ENCODE assay signal across 12 cellular contexts in the genomic region with DNA sequence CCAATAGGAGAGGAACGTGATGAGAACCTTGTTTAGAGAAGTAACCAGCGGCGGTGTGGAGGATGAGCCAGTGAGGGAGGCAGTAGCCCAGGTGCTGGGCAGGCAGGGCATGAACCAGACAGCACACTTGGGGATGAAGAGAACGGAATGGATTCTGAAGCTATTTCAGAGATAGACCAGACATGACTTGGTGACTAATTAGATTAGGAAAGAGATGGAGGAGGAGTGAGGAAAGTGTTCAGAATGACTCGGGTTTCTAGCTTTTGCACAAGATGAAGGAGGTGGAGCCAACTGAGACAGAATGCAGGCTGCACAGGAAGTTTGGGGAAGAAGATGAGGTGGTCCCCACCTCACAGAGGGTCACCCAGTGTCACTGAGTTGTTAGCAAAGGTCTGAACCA. TPM values are rescaled to one million over a fixed set of nuclear protein-coding genes. Genes with fewer than 3 reads are reported as not detected.
DNase-seq lines count a peak whose midpoint lies in the region; ATAC-seq, FAIRE-seq and TF ChIP-seq lines count a peak whose summit lies in the region.
"Had no signal": no experiment of that assay in that cellular context is flagged by ENCODE, and none has a peak within 500 bp of the region (broad histone marks: within the 10 kb centered on the region; RNA-seq: fewer than 3 reads in every experiment).

No MANE protein-coding gene starts in this region.

- no peak overlapping the region for H2AFZ ChIP-seq in K562 (ENCODE audit: low read depth, low read length)
- no peak overlapping the region for H2AFZ ChIP-seq in PC-3 (ENCODE audit: low read length)

- H3K4me1 Mint-ChIP-seq in naive thymus-derived CD4-positive, alpha-beta T cell = peaks cover 13 to 47% (median 25%) of the 10 kb centered on the region in 7 donors
- peaks cover 46% of the 10 kb centered on the region for H3K4me1 Mint-ChIP-seq in CD8-positive, alpha-beta T cell (ENCODE audit: low read depth)

- peaks cover 0 to 3% (median 0%) of the 10 kb centered on the region in 5 donors for H3K36me3 Mint-ChIP-seq in naive thymus-derived CD4-positive, alpha-beta T cell
- peaks cover 28% of the 10 kb centered on the region for H3K36me3 Mint-ChIP-seq in CD8-positive, alpha-beta T cell
- H3K36me3 Mint-ChIP-seq: mesothelial cell of epicardium had no signal

- H3K27me3 ChIP-seq in BLaER1 (no peaks in the 10 kb centered on the region), K562 (ENCODE audit: control insufficient read depth in 2 of 2, insufficient read depth in 2 of 2, low read length in 2 of 2) (no peaks in the 10 kb centered on the region), PC-3 (ENCODE audit: low read length) (no peaks in the 10 kb centered on the region)
- no peaks in the 10 kb centered on the region for H3K27me3 ChIP-seq in naive thymus-derived CD4-positive, alpha-beta T cell (ENCODE audit: control insufficient read depth in 2 of 2, insufficient read depth in 2 of 2, low read length in 2 of 2)
- no peaks in the 10 kb centered on the region for H3K27me3 ChIP-seq in CD8-positive, alpha-beta T cell (ENCODE audit: insufficient read depth, low read length)

- H3K4me1 ChIP-seq in BLaER1 (peaks cover 47% of the 10 kb centered on the region), K562 (replicated peaks in 1 of 2; ENCODE audit: control insufficient read depth in 2 of 2, insufficient read depth in 2 of 2, low read length in 2 of 2) (peaks cover 0 to 16% of the 10 kb centered on the region in 2 experiments; a peak in 2 of 5 replicates), PC-3 (ENCODE audit: insufficient read depth, low read length) (peaks cover 8% of the 10 kb centered on the region)
- peaks cover 22 to 41% of the 10 kb centered on the region in 2 donors for H3K4me1 ChIP-seq in naive thymus-derived CD4-positive, alpha-beta T cell (ENCODE audit: control insufficient read depth in 2 of 2, insufficient read depth in 2 of 2, low read length in 2 of 2)
- H3K4me1 ChIP-seq in CD8-positive, alpha-beta T cell (ENCODE audit: insufficient read depth, low read length) = peaks cover 42% of the 10 kb centered on the region

- no peak for TF ChIP-seq POLR2A in K562 (conservative IDR thresholded peaks at IDR 0.05)

- H3K79me2 ChIP-seq in K562 (ENCODE audit: control insufficient read depth, insufficient read depth, low read length) (peaks cover 64% of the 10 kb centered on the region), PC-3 (ENCODE audit: low read length) (peaks cover 91% of the 10 kb centered on the region)

- no peak for FAIRE-seq in K562 (lab: Jason Lieb, UNC)
- no peak for FAIRE-seq in urothelium cell line (lab: Jason Lieb, UNC)

- DNase-seq in MV-4-11 (lab: John Stamatoyannopoulos, UW) (peak; percentile 68), K562 (ENCODE audit: extremely low read depth in 1 of 4, low spot score in 3 of 4) (no peak), urothelium cell line (ENCODE audit: low spot score) (no peak), PC-3 (no peak)
- DNase-seq in naive thymus-derived CD4-positive, alpha-beta T cell = no peak
- no peak for DNase-seq in CD8-positive, alpha-beta T cell
- DNase-seq: activated gamma-delta T cell treated with Interleukin-2 at 50 U/mL for 16 hours, cortex of kidney, NCI-H2171 treated with DMSO at 0.1 percent for 48 hours had no signal

- no TSS peak for BruUV-seq in K562 (replicated peaks; lab: Mats Ljungman, UMichigan)
- no TSS peak for BruUV-seq in PC-3 (replicated peaks; lab: Mats Ljungman, UMichigan)

- H3K9me3 Mint-ChIP-seq in naive thymus-derived CD4-positive, alpha-beta T cell = no peaks in the 10 kb centered on the region
- H3K9me3 Mint-ChIP-seq in CD8-positive, alpha-beta T cell = no peaks in the 10 kb centered on the region
- H3K9me3 Mint-ChIP-seq: mesothelial cell of epicardium had no signal

- TF ChIP-seq CTCF in K562 (IDR thresholded peaks at IDR 0.05 in 2 of 3, conservative IDR thresholded peaks at IDR 0.05 in 1 of 3; ENCODE audit: insufficient read depth in 2 of 3, low read depth in 1 of 3, low read length in 3 of 3) (no peak), PC-3 (conservative IDR thresholded peaks at IDR 0.05; ENCODE audit: low read depth, low read length) (no peak)
- no peak for TF ChIP-seq CTCF in CD8-positive, alpha-beta T cell (IDR thresholded peaks at IDR 0.05)

- H3K27ac ChIP-seq in BLaER1 (no peak overlapping the region), K562 (ENCODE audit: extremely low read depth, low read depth, low read length) (no peak overlapping the region), PC-3 (ENCODE audit: low read length) (no peak overlapping the region)
- no peak overlapping the region for H3K27ac ChIP-seq in naive thymus-derived CD4-positive, alpha-beta T cell (ENCODE audit: low read depth, low read length)
- no peak overlapping the region for H3K27ac ChIP-seq in CD8-positive, alpha-beta T cell (ENCODE audit: low read depth, low read length)

- CTCF ChIA-PET in K562 (lab: Yijun Ruan, JAX; ENCODE audit: low intra/inter-chr PET ratio) = no interaction called here
- CTCF ChIA-PET in naive thymus-derived CD4-positive, alpha-beta T cell (lab: Charles Lee) = no interaction called here
- CTCF ChIA-PET in PC-3 (lab: Charles Lee) = no interaction called here
- CTCF ChIA-PET in CD8-positive, alpha-beta T cell (lab: Charles Lee) = interaction anchor here (1.1 kb wide), 1 partner anchor 10 kb away, joined by 3 read pairs; no protein-coding TSS in a partner anchor

- 34% methylated on average over 5 of the region's 5 CpGs for WGBS in K562 (ENCODE audit: insufficient coverage, low coverage, missing lambda C conversion rate)

- no peak for ATAC-seq in K562
- peak; percentile 17 for ATAC-seq in naive thymus-derived CD4-positive, alpha-beta T cell
- ATAC-seq in GM19452 (IDR thresholded peaks at IDR 0.05; ENCODE audit: unreplicated experiment) = no peak
- ATAC-seq in PC-3 = no peak
- no peak for ATAC-seq in CD8-positive, alpha-beta T cell

- no peaks in the 10 kb centered on the region for H3F3A ChIP-seq in PC-3 (ENCODE audit: low read length, unreplicated experiment)

- no peaks in the 10 kb centered on the region for H3K9me1 ChIP-seq in K562 (ENCODE audit: control insufficient read depth, insufficient read depth, low read length)

- no peaks in the 10 kb centered on the region for H3K9me3 ChIP-seq in BLaER1
- H3K9me3 ChIP-seq in K562 (replicated peaks; ENCODE audit: control insufficient read depth, insufficient read depth, low read depth, low read length) = no peaks in the 10 kb centered on the region
- no peaks in the 10 kb centered on the region for H3K9me3 ChIP-seq in naive thymus-derived CD4-positive, alpha-beta T cell (ENCODE audit: control insufficient read depth in 2 of 3, low read length in 3 of 3)
- H3K9me3 ChIP-seq in PC-3 (ENCODE audit: low read length) = no peaks in the 10 kb centered on the region
- H3K9me3 ChIP-seq in CD8-positive, alpha-beta T cell (ENCODE audit: low read length) = no peaks in the 10 kb centered on the region

- H3K4me2 ChIP-seq in BLaER1 (0 out of 2 replicates have a peak overlapping the region, but pooled peaks have one; percentile 6), K562 (ENCODE audit: insufficient read depth, low read length) (no peak overlapping the region), PC-3 (ENCODE audit: low read length) (no peak overlapping the region)

- intact Hi-C loops in K562 (cut with micrococcal nuclease) = no loop called here
- intact Hi-C loops in naive thymus-derived CD4-positive, alpha-beta T cell (cut with micrococcal nuclease) = no loop called here
- intact Hi-C loops in PC-3 (cut with micrococcal nuclease) = no loop called here
- intact Hi-C loops in CD8-positive, alpha-beta T cell (cut with DNase I, micrococcal nuclease) = no loop called here

- H3K27me3 Mint-ChIP-seq in naive thymus-derived CD4-positive, alpha-beta T cell = no peaks in the 10 kb centered on the region
- no peaks in the 10 kb centered on the region for H3K27me3 Mint-ChIP-seq in CD8-positive, alpha-beta T cell (ENCODE audit: low read depth)

- TF ChIP-seq RAD21 in K562 (CRISPR knock-in tag; conservative IDR thresholded peaks at IDR 0.05 in 1 of 2, IDR thresholded peaks at IDR 0.05 in 1 of 2) = no peak

- no peak overlapping the region for H3K27ac Mint-ChIP-seq in naive thymus-derived CD4-positive, alpha-beta T cell
- H3K27ac Mint-ChIP-seq in CD8-positive, alpha-beta T cell = no peak overlapping the region
- H3K27ac Mint-ChIP-seq: mesothelial cell of epicardium had no signal

- no peak overlapping the region for H3K9ac ChIP-seq in BLaER1
- H3K9ac ChIP-seq in K562 (ENCODE audit: insufficient read depth in 1 of 2, low read depth in 2 of 2, low read length in 2 of 2) = no peak overlapping the region
- no peak overlapping the region for H3K9ac ChIP-seq in PC-3 (ENCODE audit: low read length)

- POLR2A ChIA-PET in K562 (lab: Yijun Ruan, JAX) (interaction anchor here (0.6 to 5.7 kb wide), 6 partner anchors 12 to 481 kb away, joined by 3 to 47 read pairs (median 3); no protein-coding TSS in a partner anchor), PC-3 (lab: Charles Lee; ENCODE audit: unreplicated experiment) (interaction anchor here (0.6 kb wide), 1 partner anchor 1488 kb away, joined by 3 read pairs; no protein-coding TSS in a partner anchor)
- POLR2A ChIA-PET in naive thymus-derived CD4-positive, alpha-beta T cell (lab: Charles Lee) = no interaction called here
- POLR2A ChIA-PET in CD8-positive, alpha-beta T cell (lab: Charles Lee) = no interaction called here

- H4K20me1 ChIP-seq in BLaER1 (peaks cover 69% of the 10 kb centered on the region), K562 (replicated peaks; ENCODE audit: control insufficient read depth, insufficient read depth, low read length) (peaks cover 6% of the 10 kb centered on the region; the same call in 1 of the 2 replicates), PC-3 (ENCODE audit: low read length) (peaks cover 4% of the 10 kb centered on the region; the same call in 1 of the 2 replicates)

- in situ Hi-C loops in K562 (cut with MboI) = no loop called here

- H3K4me3 ChIP-seq in BLaER1 (no peak overlapping the region), K562 (no peak overlapping the region), PC-3 (ENCODE audit: low read length) (no peak overlapping the region)
- no peak overlapping the region for H3K4me3 ChIP-seq in naive thymus-derived CD4-positive, alpha-beta T cell (ENCODE audit: low read length)
- no peak overlapping the region for H3K4me3 ChIP-seq in CD8-positive, alpha-beta T cell (ENCODE audit: low read depth, low read length)

- H3K36me3 ChIP-seq in BLaER1 (peaks cover 41% of the 10 kb centered on the region), K562 (ENCODE audit: control insufficient read depth, insufficient read depth, low read length) (peaks cover 8% of the 10 kb centered on the region; the same call in 2 of the 3 replicates), PC-3 (ENCODE audit: low read depth, low read length) (no peaks in the 10 kb centered on the region)
- peaks cover 0 to 24% (median 4%) of the 10 kb centered on the region in 3 experiments for H3K36me3 ChIP-seq in naive thymus-derived CD4-positive, alpha-beta T cell (ENCODE audit: control insufficient read depth in 2 of 3, insufficient read depth in 3 of 3, low read length in 3 of 3)
- H3K36me3 ChIP-seq in CD8-positive, alpha-beta T cell (ENCODE audit: insufficient read depth, low read length) = peaks cover 4% of the 10 kb centered on the region

- no peaks in the 10 kb centered on the region for H3K9me2 ChIP-seq in PC-3 (replicated peaks; ENCODE audit: low read length)

- H3K4me3 Mint-ChIP-seq in naive thymus-derived CD4-positive, alpha-beta T cell = no peak overlapping the region
- H3K4me3 Mint-ChIP-seq in CD8-positive, alpha-beta T cell = no peak overlapping the region
- H3K4me3 Mint-ChIP-seq: mesothelial cell of epicardium had no signal

- no peak for TF ChIP-seq EP300 in K562 (IDR thresholded peaks at IDR 0.05; ENCODE audit: low read length)

RNA-seq across cellular contexts. Expression of a gene that starts 5.1 kb away (rescaled TPM):
- 15.8 and 31.8 TPM in 2 replicates for total RNA-seq in K562 (2011; cell fraction: chromatin; rRNA removed; ENCODE audit: low replicate concordance)
- total RNA-seq in K562 (2011; cell fraction: nucleolus; rRNA removed) = 33.0 and 33.2 TPM in 2 replicates
- total RNA-seq in K562 (2011; cell fraction: nucleoplasm; rRNA removed) = 32.8 and 35.6 TPM in 2 replicates
- total RNA-seq in K562 (2014; rRNA removed) (76.6 and 87.6 TPM in 2 replicates), K562 (2014; rRNA removed; fragmentation: Illumina TruSeq; extraction: Trizol) (39.4 and 46.0 TPM in 2 replicates), K562 (2015; rRNA removed; fragmentation: Illumina TruSeq; extraction: Trizol) (48.8 and 49.1 TPM in 2 replicates), K562 (2021) (61.0 and 61.9 TPM in 2 replicates), PC-3 (2014; rRNA removed) (88.4 and 91.6 TPM in 2 replicates)
- polyA plus RNA-seq in K562 (2011; rRNA removed) (73.7 and 104 TPM in 2 replicates), K562 (2014; fragmentation: Illumina TruSeq; extraction: Trizol) (95.5 and 97.8 TPM in 2 replicates), K562 (2014; fragmentation: Nextera tagmentation; extraction: Ambion mirVana) (10 to 100 TPM; 26.3 to 33.0 TPM), K562 (2014; rRNA removed) (78.2 and 82.5 TPM in 2 replicates)
- polyA plus RNA-seq in K562 (2011; cell fraction: cytosol; rRNA removed) = 124 and 143 TPM in 2 replicates
- polyA plus RNA-seq in K562 (2011; cell fraction: nucleus; rRNA removed) = 54.6 and 59.0 TPM in 2 replicates
- 51.6 and 78.2 TPM in 2 replicates for polyA plus RNA-seq in K562 (2012)
- polyA minus RNA-seq in K562 (2011; rRNA and poly(A)+ RNA removed) = 64.1 and 71.1 TPM in 2 replicates
- polyA minus RNA-seq in K562 (2011; cell fraction: cytosol; rRNA and poly(A)+ RNA removed) = 46.2 and 46.7 TPM in 2 replicates
- polyA minus RNA-seq in K562 (2011; cell fraction: nucleus; rRNA and poly(A)+ RNA removed) = 14.0 and 23.8 TPM in 2 replicates
- 10 to 100 TPM; 37.7 to 49.8 (median 40.8) TPM for total RNA-seq in naive thymus-derived CD4-positive, alpha-beta T cell
- polyA plus RNA-seq in naive thymus-derived CD4-positive, alpha-beta T cell = 10 to 100 TPM; 74.7 to 87.7 TPM
- 10 to 100 TPM; 35.8 to 36.6 TPM for total RNA-seq in CD8-positive, alpha-beta T cell

RNA-seq across cellular contexts. Expression of a gene that starts 22.1 kb away (rescaled TPM):
- total RNA-seq in K562 (2011; cell fraction: chromatin; rRNA removed; ENCODE audit: low replicate concordance) = not detected in 2 replicates
- not detected in 2 replicates for total RNA-seq in K562 (2011; cell fraction: nucleolus; rRNA removed)
- not detected in 2 replicates for total RNA-seq in K562 (2011; cell fraction: nucleoplasm; rRNA removed)
- total RNA-seq in K562 (2014; rRNA removed) (not detected in 2 replicates), K562 (2014; rRNA removed; fragmentation: Illumina TruSeq; extraction: Trizol) (not detected in 2 replicates), K562 (2015; rRNA removed; fragmentation: Illumina TruSeq; extraction: Trizol) (not detected in 2 replicates), K562 (2021) (not detected in 2 replicates), PC-3 (2014; rRNA removed) (not detected in 2 replicates)
- polyA plus RNA-seq in K562 (2011; rRNA removed) (not detected in 2 replicates), K562 (2014; fragmentation: Illumina TruSeq; extraction: Trizol) (not detected in 2 replicates), K562 (2014; fragmentation: Nextera tagmentation; extraction: Ambion mirVana) (not detected), K562 (2014; rRNA removed) (not detected in 2 replicates)
- not detected in 2 replicates for polyA plus RNA-seq in K562 (2011; cell fraction: cytosol; rRNA removed)
- polyA plus RNA-seq in K562 (2011; cell fraction: nucleus; rRNA removed) = not detected in 2 replicates
- not detected in 2 replicates for polyA plus RNA-seq in K562 (2012)
- not detected in 2 replicates for polyA minus RNA-seq in K562 (2011; rRNA and poly(A)+ RNA removed)
- not detected in 2 replicates for polyA minus RNA-seq in K562 (2011; cell fraction: cytosol; rRNA and poly(A)+ RNA removed)
- polyA minus RNA-seq in K562 (2011; cell fraction: nucleus; rRNA and poly(A)+ RNA removed) = not detected in 2 replicates
- not detected for total RNA-seq in naive thymus-derived CD4-positive, alpha-beta T cell
- polyA plus RNA-seq in naive thymus-derived CD4-positive, alpha-beta T cell = not detected
- total RNA-seq in CD8-positive, alpha-beta T cell = not detected

Comparison
In these comparisons a context has a peak if more than half of its experiments do, and no peak if none do; other contexts are left out.
1. POLR2A ChIA-PET loops: an anchor here in K562 (0.6 to 5.7 kb wide) and PC-3 (0.6 kb wide); none called in naive thymus-derived CD4-positive, alpha-beta T cell and CD8-positive, alpha-beta T cell.